Comparison of ENCODE assay signal across 8 cellular contexts in genomic region chr6:121335111-121336008, GRCh38. TPM values are rescaled to one million over a fixed set of nuclear protein-coding genes. Genes with fewer than 3 reads are reported as not detected.
DNase-seq lines count a peak whose midpoint lies in the region; ATAC-seq, FAIRE-seq and TF ChIP-seq lines count a peak whose summit lies in the region.

No MANE protein-coding gene starts in this region.

- peak overlapping the region; percentile 86 for H3K4me3 ChIP-seq in WI38 (ENCODE audit: low read depth, low read length)
- H3K4me3 ChIP-seq in heart right ventricle = peak overlapping the region; percentile 15 to 73 (median 70)

- H3K4me1 ChIP-seq in heart right ventricle = peaks cover 0 to 12% (median 5%) of the 10 kb centered on the region in 9 donors

- no peaks in the 10 kb centered on the region for H3K9me3 ChIP-seq in heart right ventricle

- DNase-seq in D721Med (ENCODE audit: insufficient read length, low spot score) = no peak
- DNase-seq in heart right ventricle = no peak
- no peak for DNase-seq in sciatic nerve (ENCODE audit: low spot score)
- DNase-seq in omental fat pad (ENCODE audit: low spot score) = no peak

- peak overlapping the region; percentile 36 to 98 (median 94) for H3K27ac ChIP-seq in heart right ventricle

- 59 to 61% methylated on average over 13 of the region's 13 CpGs for WGBS in heart right ventricle, 2 donors

- ATAC-seq in HG02885 (IDR thresholded peaks at IDR 0.05; ENCODE audit: poor library complexity, unreplicated experiment) (peak; percentile 2), heart right ventricle (peak in 1 of 8 donors; percentile 4), sciatic nerve (peak; percentile 8), GM18519 (IDR thresholded peaks at IDR 0.05; ENCODE audit: low FRiP score, unreplicated experiment) (no peak), HG03280 (IDR thresholded peaks at IDR 0.05; ENCODE audit: unreplicated experiment) (no peak), omental fat pad (ENCODE audit: low FRiP score) (no peak)

- TF ChIP-seq CTCF in D721Med (IDR thresholded peaks at IDR 0.05; ENCODE audit: insufficient read depth, missing control alignments) (no peak), WI38 (IDR thresholded peaks at IDR 0.05; ENCODE audit: low read depth, low read length) (no peak), heart right ventricle (IDR thresholded peaks at IDR 0.05) (no peak), omental fat pad (IDR thresholded peaks at IDR 0.05) (no peak)

- intact Hi-C loops in heart right ventricle (cut with DNase I) (no loop called here), sciatic nerve (cut with DNase I) (no loop called here)

- peak; percentile 56 for FAIRE-seq in D721Med (lab: Jason Lieb, UNC)

- no peaks in the 10 kb centered on the region for H3K27me3 ChIP-seq in heart right ventricle

- no peaks in the 10 kb centered on the region for H3K36me3 ChIP-seq in heart right ventricle

RNA-seq across cellular contexts. Expression of gene TBC1D32, which starts 1.1 kb away (rescaled TPM):
- total RNA-seq in heart right ventricle (1 to 10 TPM; 1.2 to 4.6 (median 3.4) TPM), sciatic nerve (18.4 TPM), omental fat pad (10 to 100 TPM in 1 of 4 donors, 1 to 10 TPM in 3; 4.6 to 11.4 (median 7.4) TPM)
- polyA plus RNA-seq in heart right ventricle = under 1 TPM; 0.62 to 0.95 TPM

Comparison
In these comparisons a context has a peak if more than half of its experiments do, and no peak if none do; other contexts are left out.
1. ATAC-seq: peak in HG02885 (single experiment) and sciatic nerve (single experiment); none in GM18519 (single experiment), HG03280 (single experiment) and omental fat pad (single experiment).